ENCODE assay signal across 23 cellular contexts in genomic region chr3:95609411-95609810, GRCh38.
"Had no signal": no experiment of that assay in that cellular context is flagged by ENCODE, and none has a peak within 500 bp of the region (broad histone marks: within the 10 kb centered on the region; RNA-seq: fewer than 3 reads in every experiment).

No MANE protein-coding gene starts in this region.

- DNase-seq: colonic mucosa; cortex of kidney; effector CD8-positive, alpha-beta T cell; effector memory CD8-positive, alpha-beta T cell; endodermal cell; erythroblast; esophagus squamous epithelium; foreskin fibroblast; foreskin melanocyte; gastrocnemius medialis; glutamatergic neuron; head of caudate nucleus; heart right ventricle; hippocampal formation; left cardiac atrium; left ventricle myocardium superior; lower lobe of right lung; mesenchymal stem cell; mucosa of descending colon; naive thymus-derived CD4-positive, alpha-beta T cell had no signal

- ATAC-seq: effector memory CD8-positive, alpha-beta T cell; esophagus mucosa; gastrocnemius medialis; heart right ventricle; left cardiac atrium; left lobe of liver; left ventricle myocardium superior; lower lobe of right lung; mucosa of descending colon; naive thymus-derived CD4-positive, alpha-beta T cell had no signal

- H3K4me3 ChIP-seq: colonic mucosa, esophagus squamous epithelium, gastrocnemius medialis, heart right ventricle, lower lobe of right lung, mucosa of descending colon had no signal

- H3K4me1 ChIP-seq: colonic mucosa, esophagus squamous epithelium, gastrocnemius medialis, heart right ventricle, lower lobe of right lung had no signal

- H3K27ac ChIP-seq: colonic mucosa, epithelial cell of prostate, esophagus squamous epithelium, gastrocnemius medialis, heart right ventricle, lower lobe of right lung had no signal

- H3K27me3 ChIP-seq: colonic mucosa, esophagus squamous epithelium, gastrocnemius medialis, heart right ventricle had no signal

- H3K9me3 ChIP-seq: colonic mucosa, gastrocnemius medialis had no signal

- H3K36me3 ChIP-seq: colonic mucosa, esophagus squamous epithelium, gastrocnemius medialis, heart right ventricle, lower lobe of right lung had no signal
